27 cellular contexts compared by ENCODE assay signal in genomic region chr4:95556460-95556859, GRCh38. TPM values are rescaled to one million over a fixed set of nuclear protein-coding genes. Genes with fewer than 3 reads are reported as not detected.
DNase-seq lines count a peak whose midpoint lies in the region; FAIRE-seq and TF ChIP-seq lines count a peak whose summit lies in the region.
"Had no signal": no experiment of that assay in that cellular context is flagged by ENCODE, and none has a peak within 500 bp of the region (broad histone marks: within the 10 kb centered on the region; RNA-seq: fewer than 3 reads in every experiment).

No MANE protein-coding gene starts in this region.

- no peak overlapping the region for H3K27ac Mint-ChIP-seq in activated CD4-positive, alpha-beta memory T cell treated with anti-CD3 and anti-CD28 coated beads for 36 hours
- H3K27ac Mint-ChIP-seq: activated CD4-positive, alpha-beta T cell treated with anti-CD3 and anti-CD28 coated beads for 36 hours; activated naive CD4-positive, alpha-beta T cell treated with anti-CD3 and anti-CD28 coated beads for 36 hours; CD8-positive, alpha-beta memory T cell; memory B cell; stimulated activated naive CD8-positive, alpha-beta T cell treated with anti-CD3 and anti-CD28 coated beads, Interleukin-15, Interleukin-2, amounts not matched to agents 100 ng/mL and 50 ng/mL, for 24 hours had no signal

- no peak overlapping the region for H3K4me3 Mint-ChIP-seq in activated CD4-positive, alpha-beta memory T cell treated with anti-CD3 and anti-CD28 coated beads for 36 hours
- H3K4me3 Mint-ChIP-seq: activated CD4-positive, alpha-beta T cell treated with anti-CD3 and anti-CD28 coated beads for 36 hours; activated naive CD4-positive, alpha-beta T cell treated with anti-CD3 and anti-CD28 coated beads for 36 hours; CD8-positive, alpha-beta memory T cell; memory B cell; stimulated activated naive CD8-positive, alpha-beta T cell treated with anti-CD3 and anti-CD28 coated beads, Interleukin-15, Interleukin-2, amounts not matched to agents 100 ng/mL and 50 ng/mL, for 24 hours had no signal

- H3K27me3 Mint-ChIP-seq in activated CD4-positive, alpha-beta memory T cell treated with anti-CD3 and anti-CD28 coated beads for 36 hours, result peaks cover 6% of the 10 kb centered on the region
- H3K27me3 Mint-ChIP-seq: memory B cell had no signal

- H3K27me3 ChIP-seq in bronchial epithelial cell (ENCODE audit: control insufficient read depth, insufficient read depth, low read length), result peaks cover 1% of the 10 kb centered on the region
- H3K27me3 ChIP-seq: tibial artery had no signal

- TF ChIP-seq CTCF in bronchial epithelial cell (IDR thresholded peaks at IDR 0.05; ENCODE audit: insufficient read depth, low read length, severe bottlenecking), result no peak
- TF ChIP-seq CTCF in GM10266 (IDR thresholded peaks at IDR 0.05; ENCODE audit: control insufficient read depth, insufficient read depth, low read depth, missing control alignments), result no peak

- intact Hi-C loops in activated CD4-positive, alpha-beta memory T cell treated with anti-CD3 and anti-CD28 coated beads for 36 hours (cut with micrococcal nuclease), result no loop called here

- POLR2A ChIA-PET in activated CD4-positive, alpha-beta memory T cell treated with anti-CD3 and anti-CD28 coated beads for 36 hours (lab: Charles Lee), result no interaction called here

- H3K4me1 Mint-ChIP-seq in activated CD4-positive, alpha-beta memory T cell treated with anti-CD3 and anti-CD28 coated beads for 36 hours (ENCODE audit: low read depth), result no peaks in the 10 kb centered on the region
- H3K4me1 Mint-ChIP-seq: activated CD4-positive, alpha-beta T cell treated with anti-CD3 and anti-CD28 coated beads for 36 hours; CD8-positive, alpha-beta memory T cell; memory B cell had no signal

- no peaks in the 10 kb centered on the region for H3K36me3 Mint-ChIP-seq in activated CD4-positive, alpha-beta memory T cell treated with anti-CD3 and anti-CD28 coated beads for 36 hours
- H3K36me3 Mint-ChIP-seq: CD8-positive, alpha-beta memory T cell; memory B cell had no signal

- no peaks in the 10 kb centered on the region for H3K9me3 Mint-ChIP-seq in activated CD4-positive, alpha-beta memory T cell treated with anti-CD3 and anti-CD28 coated beads for 36 hours
- H3K9me3 Mint-ChIP-seq: activated naive CD4-positive, alpha-beta T cell treated with anti-CD3 and anti-CD28 coated beads for 36 hours; stimulated activated naive CD8-positive, alpha-beta T cell treated with anti-CD3 and anti-CD28 coated beads, Interleukin-15, Interleukin-2, amounts not matched to agents 100 ng/mL and 50 ng/mL, for 24 hours had no signal

- no peaks in the 10 kb centered on the region for H3K36me3 ChIP-seq in bronchial epithelial cell (ENCODE audit: control insufficient read depth, insufficient read depth, low read length)
- H3K36me3 ChIP-seq: esophagus squamous epithelium, spleen, tibial artery had no signal

- CTCF ChIA-PET in activated CD4-positive, alpha-beta memory T cell treated with anti-CD3 and anti-CD28 coated beads for 36 hours (lab: Charles Lee), result no interaction called here

- FAIRE-seq in bronchial epithelial cell (lab: Jason Lieb, UNC), result no peak
- FAIRE-seq: GM12878 had no signal

- H3K4me3 ChIP-seq in bronchial epithelial cell (ENCODE audit: low read depth, low read length), result no peak overlapping the region
- H3K4me3 ChIP-seq: esophagus squamous epithelium, GM12878, spleen, tibial artery had no signal

- peak; percentile 18 for DNase-seq in HK-2 (ENCODE audit: unreplicated experiment)
- peak; percentile 41 for DNase-seq in OCI-M1 (lab: John Stamatoyannopoulos, UW)
- peak; percentile 78 for DNase-seq in bronchial epithelial cell (ENCODE audit: low read depth)
- DNase-seq in kidney tubule cell (ENCODE audit: low spot score), result peak; percentile 53
- DNase-seq in activated CD4-positive, alpha-beta memory T cell treated with anti-CD3 and anti-CD28 coated beads for 36 hours, result no peak
- DNase-seq in SIG-M5 treated with dmso at 0.1 percent for 504 hours (lab: John Stamatoyannopoulos, UW; ENCODE audit: unreplicated experiment), result no peak
- DNase-seq in HuH-7.5 (ENCODE audit: low spot score), result no peak
- DNase-seq in GM10266 (ENCODE audit: extremely low spot score), result no peak
- DNase-seq: activated CD4-positive, alpha-beta T cell treated with anti-CD3 and anti-CD28 coated beads for 36 hours; activated naive CD4-positive, alpha-beta T cell treated with anti-CD3 and anti-CD28 coated beads for 36 hours; activated T-cell treated with anti-CD3 and anti-CD28 coated beads, Interleukin-2, amount 50 U/mL, for 48 hours; anterior cingulate cortex; CD8-positive, alpha-beta memory T cell; cerebellar nuclear complex; DMS79; effector memory CD4-positive, alpha-beta T cell; esophagus squamous epithelium; NCI-H1436 treated with DMSO at 0.1 percent for 48 hours; NCI-H510A treated with DMSO at 0.1 percent for 48 hours; NK-92 treated with Interleukin-12 subunit alpha and Interleukin-12 subunit beta, amount 100 ng/mL, for 24 hours; nucleus accumbens; RPMI8226; spleen; tibial artery had no signal

RNA-seq across cellular contexts. Expression of gene UNC5C, which starts 7.7 kb away (rescaled TPM):
- total RNA-seq in bronchial epithelial cell, result not detected in 2 replicates
- not detected for total RNA-seq in activated CD4-positive, alpha-beta memory T cell treated with anti-CD3 and anti-CD28 coated beads for 36 hours
- total RNA-seq: activated naive CD4-positive, alpha-beta T cell treated with anti-CD3 and anti-CD28 coated beads for 36 hours; CD8-positive, alpha-beta memory T cell had no signal

Comparison
In these comparisons a context has a peak if more than half of its experiments do, and no peak if none do; other contexts are left out.
1. DNase-seq: peak in HK-2 (single experiment), OCI-M1 (single experiment), bronchial epithelial cell (single experiment) and kidney tubule cell (single experiment); none in activated CD4-positive, alpha-beta memory T cell treated with anti-CD3 and anti-CD28 coated beads for 36 hours (single experiment), SIG-M5 treated with dmso at 0.1 percent for 504 hours (single experiment), HuH-7.5 (single experiment) and GM10266 (single experiment).